Comparison of ENCODE assay signal across 19 cellular contexts in genomic region chr7:17593854-17594419, GRCh38.
DNase-seq lines count a peak whose midpoint lies in the region; ATAC-seq, FAIRE-seq and TF ChIP-seq lines count a peak whose summit lies in the region.
"Had no signal": no experiment of that assay in that cellular context is flagged by ENCODE, and none has a peak within 500 bp of the region (broad histone marks: within the 10 kb centered on the region; RNA-seq: fewer than 3 reads in every experiment).

No MANE protein-coding gene starts in this region.

- peak overlapping the region; percentile 87 to 95 (median 89) for H3K27ac Mint-ChIP-seq in nephron
- H3K27ac Mint-ChIP-seq: B cell; CD8-positive, alpha-beta memory T cell; HFFc6 had no signal

- ATAC-seq in GM21529 (IDR thresholded peaks at IDR 0.05; ENCODE audit: unreplicated experiment), result no peak
- no peak for ATAC-seq in SK-N-SH treated with all-trans-retinoic acid at 6 μM for 48 hours
- ATAC-seq: PC-3 had no signal

- H3K9me3 ChIP-seq in spleen, result no peaks in the 10 kb centered on the region
- H3K9me3 ChIP-seq: SK-N-SH had no signal

- TF ChIP-seq POLR2A in spleen (IDR thresholded peaks at IDR 0.05), result no peak

- no peaks in the 10 kb centered on the region for H3K27me3 ChIP-seq in spleen (replicated peaks in 1 of 7)

- TF ChIP-seq CTCF in AG10803 (conservative IDR thresholded peaks at IDR 0.05; ENCODE audit: low read length) (peak; percentile 19; the same call in 1 of the 2 replicates), HFF-Myc (IDR thresholded peaks at IDR 0.05; ENCODE audit: low read depth, low read length, missing control alignments) (no peak), nephron (IDR thresholded peaks at IDR 0.05; ENCODE audit: unreplicated experiment in 3 of 3) (no peak), spleen (IDR thresholded peaks at IDR 0.05 in 8 of 11, conservative IDR thresholded peaks at IDR 0.05 in 3 of 11) (no peak)

- H3K36me3 ChIP-seq in spleen, result no peaks in the 10 kb centered on the region

- no peaks in the 10 kb centered on the region for H3K9me3 Mint-ChIP-seq in nephron
- H3K9me3 Mint-ChIP-seq: HFFc6 had no signal

- peak; percentile 86 for FAIRE-seq in endometrium (lab: Jason Lieb, UNC)
- FAIRE-seq: A204.1, GM18507 had no signal

- no peak overlapping the region for H3K4me3 Mint-ChIP-seq in nephron
- H3K4me3 Mint-ChIP-seq: B cell; CD8-positive, alpha-beta memory T cell; HFFc6 had no signal

- no peak overlapping the region for H3K27ac ChIP-seq in spleen

- H3K27me3 Mint-ChIP-seq in nephron (ENCODE audit: low read depth), result no peaks in the 10 kb centered on the region

- H3K4me1 Mint-ChIP-seq in nephron, result peaks cover 31% of the 10 kb centered on the region
- H3K4me1 Mint-ChIP-seq: B cell; CD8-positive, alpha-beta memory T cell had no signal

- no peaks in the 10 kb centered on the region for H3K4me1 ChIP-seq in spleen

- intact Hi-C loops in spleen (cut with DNase I; ENCODE audit: low total_unique reads), result no loop called here

- 84 to 90% (median 89%) methylated on average over 1 of the region's 1 CpG for WGBS in spleen, 5 donors

- no peak overlapping the region for H3K4me3 ChIP-seq in AG10803 (ENCODE audit: low read length)
- no peak overlapping the region for H3K4me3 ChIP-seq in HFF-Myc (replicated peaks; ENCODE audit: low read depth, low read length)
- H3K4me3 ChIP-seq in spleen, result no peak overlapping the region

- peak; percentile 91 for DNase-seq in AG10803 (ENCODE audit: low read depth)
- DNase-seq in HFF-Myc (ENCODE audit: extremely low read depth, low read depth), result peak; percentile 41
- no peak for DNase-seq in NCI-H2081 treated with DMSO at 0.1 percent for 48 hours (lab: John Stamatoyannopoulos, UW)
- no peak for DNase-seq in spleen
- DNase-seq: CD8-positive, alpha-beta memory T cell; HFFc6; KG1; NCI-H1092; NCI-H1694; NCI-H446; PC-3; SK-N-SH had no signal

- H3K36me3 Mint-ChIP-seq in nephron (ENCODE audit: low read depth), result no peaks in the 10 kb centered on the region
- H3K36me3 Mint-ChIP-seq: CD8-positive, alpha-beta memory T cell had no signal

TF ChIP-seq in SK-N-SH treated with all-trans-retinoic acid at 6 μM for 48 hours, 23 proteins besides CTCF, POLR2A, EP300 and RAD21:
- TF ChIP-seq ISL1 (CRISPR knock-in tag; IDR thresholded peaks at IDR 0.05) (no peak), PPARA (CRISPR knock-in tag; IDR thresholded peaks at IDR 0.05; ENCODE audit: borderline replicate concordance) (no peak), TCF4 (CRISPR knock-in tag; IDR thresholded peaks at IDR 0.05; ENCODE audit: borderline replicate concordance) (no peak), PATZ1 (CRISPR knock-in tag; IDR thresholded peaks at IDR 0.05; ENCODE audit: borderline replicate concordance) (no peak), CSRNP3 (CRISPR knock-in tag; IDR thresholded peaks at IDR 0.05) (no peak), TSHZ2 (CRISPR knock-in tag; IDR thresholded peaks at IDR 0.05) (no peak), SNAI2 (CRISPR knock-in tag; IDR thresholded peaks at IDR 0.05) (no peak), GLIS3 (CRISPR knock-in tag; IDR thresholded peaks at IDR 0.05) (no peak), ESRRG (CRISPR knock-in tag; IDR thresholded peaks at IDR 0.05) (no peak), TOX (CRISPR knock-in tag; IDR thresholded peaks at IDR 0.05; ENCODE audit: borderline replicate concordance) (no peak), ZNF565 (CRISPR knock-in tag; conservative IDR thresholded peaks at IDR 0.05; ENCODE audit: low read depth) (no peak), ZFP30 (CRISPR knock-in tag; IDR thresholded peaks at IDR 0.05) (no peak), POU6F1 (CRISPR knock-in tag; IDR thresholded peaks at IDR 0.05; ENCODE audit: borderline replicate concordance, low read depth) (no peak), ZNF70 (CRISPR knock-in tag; IDR thresholded peaks at IDR 0.05) (no peak), CREB5 (CRISPR knock-in tag; IDR thresholded peaks at IDR 0.05; ENCODE audit: low read depth) (no peak), ZC3H10 (CRISPR knock-in tag; IDR thresholded peaks at IDR 0.05) (no peak), BACH2 (CRISPR knock-in tag; IDR thresholded peaks at IDR 0.05; ENCODE audit: borderline replicate concordance) (no peak), CSDC2 (CRISPR knock-in tag; IDR thresholded peaks at IDR 0.05) (no peak), ARNTL (CRISPR knock-in tag; IDR thresholded peaks at IDR 0.05; ENCODE audit: borderline replicate concordance, low read depth) (no peak)

Comparison
In these comparisons a context has a peak if more than half of its experiments do, and no peak if none do; other contexts are left out.
1. DNase-seq: peak in AG10803 (single experiment) and HFF-Myc (single experiment); none in NCI-H2081 treated with DMSO at 0.1 percent for 48 hours (single experiment) and spleen (single experiment).